ENCODE assay signal across 8 cellular contexts in genomic region chr10:101779544-101780186, GRCh38. TPM values are rescaled to one million over a fixed set of nuclear protein-coding genes. Genes with fewer than 3 reads are reported as not detected.
A peak's percentile ranks its signal among the peaks of the same experiment; 100 is the strongest.
DNase-seq lines count a peak whose midpoint lies in the region; ATAC-seq and TF ChIP-seq lines count a peak whose summit lies in the region.

No MANE protein-coding gene starts in this region.

- CTCF ChIA-PET in AG04450 (lab: Charles Lee) = interaction anchor here (0.8 to 4.9 kb wide), 7 partner anchors 8 to 566 kb away, joined by 3 to 127 read pairs (median 7); no protein-coding TSS in a partner anchor

- peak; percentile 15 for DNase-seq in AG04450 (ENCODE audit: low read depth, low spot score)
- peak; percentile 76 for DNase-seq in NAMALWA (ENCODE audit: low spot score)
- peak; percentile 50 to 80 for DNase-seq in activated CD8-positive, alpha-beta memory T cell treated with anti-CD3 and anti-CD28 coated beads for 1 hour (ENCODE audit: extremely low read depth in 1 of 2, low read depth in 1 of 2)
- peak; percentile 78 for DNase-seq in effector CD4-positive, alpha-beta T cell
- DNase-seq in lung (ENCODE audit: low spot score) = peak; percentile 82
- DNase-seq in stimulated activated CD4-positive, alpha-beta T cell treated with anti-CD3 and anti-CD28 coated beads, TNF-alpha, amount 100 ng/mL, for 1 hour (ENCODE audit: low read depth in 3 of 3, low spot score in 1 of 3) = peak; percentile 47 to 86 (median 63)
- no peak for DNase-seq in SKM-1 (lab: John Stamatoyannopoulos, UW; ENCODE audit: unreplicated experiment)

- peaks cover 0 to 4% of the 10 kb centered on the region in 2 donors for H3K36me3 ChIP-seq in lung (ENCODE audit: control insufficient read depth in 2 of 2, insufficient read depth in 2 of 2, low read length in 2 of 2)

- peaks cover 5 to 24% of the 10 kb centered on the region in 2 donors for H3K4me1 ChIP-seq in lung (ENCODE audit: control insufficient read depth in 2 of 2, insufficient read depth in 2 of 2, low read length in 2 of 2)

- POLR2A ChIA-PET in AG04450 (lab: Yijun Ruan, JAX) = interaction anchor here (0.9 kb wide), 1 partner anchor 177 kb away, joined by 4 read pairs; no protein-coding TSS in a partner anchor

- TF ChIP-seq CTCF in AG04450 (IDR thresholded peaks at IDR 0.05; ENCODE audit: low read depth, low read length) (peak; percentile 79), lung (IDR thresholded peaks at IDR 0.05; ENCODE audit: control extremely low read depth, extremely low read depth) (peak; percentile 62)

- H3K27ac ChIP-seq in AG04450 (ENCODE audit: low read depth, low read length) (no peak overlapping the region), lung (ENCODE audit: low read depth in 1 of 2, low read length in 1 of 2) (no peak overlapping the region)

- 1 to 2% methylated on average over 49 to 51 of the region's 51 CpGs for WGBS in lung, 2 donors

- H3K27me3 ChIP-seq in AG04450 (ENCODE audit: control insufficient read depth, insufficient read depth, low read length) (peaks cover 31% of the 10 kb centered on the region), lung (ENCODE audit: control insufficient read depth, insufficient read depth) (no peaks in the 10 kb centered on the region)

- ATAC-seq in GM18867 (IDR thresholded peaks at IDR 0.05; ENCODE audit: unreplicated experiment) = peak; percentile 40
- peak; percentile 80 for ATAC-seq in lung (ENCODE audit: insufficient read depth, low FRiP score)

- no peaks in the 10 kb centered on the region; the same call in 1 of the 2 replicates for H3K9me3 ChIP-seq in AG04450 (ENCODE audit: control insufficient read depth, insufficient read depth, low read length)
- H3K9me3 ChIP-seq in lung (ENCODE audit: control insufficient read depth in 2 of 2, insufficient read depth in 1 of 2, low read length in 1 of 2) = no peaks in the 10 kb centered on the region

- peak overlapping the region; percentile 11 for H3K4me3 ChIP-seq in AG04450 (ENCODE audit: low read depth, low read length)
- no peak overlapping the region for H3K4me3 ChIP-seq in lung

RNA-seq across cellular contexts. Expression of gene NPM3, which starts 3.6 kb away (rescaled TPM):
- polyA plus RNA-seq in AG04450 (2011; rRNA removed) (31.5 and 41.5 TPM in 2 replicates), lung (10 to 100 TPM; 22.8 to 36.3 TPM)
- polyA minus RNA-seq in AG04450 (2011; rRNA and poly(A)+ RNA removed) = 37.4 and 47.6 TPM in 2 replicates
- total RNA-seq in lung = 10 to 100 TPM; 18.1 to 25.6 TPM

RNA-seq across cellular contexts. Expression of gene FGF8, which starts 3.8 kb away (rescaled TPM):
- polyA plus RNA-seq in AG04450 (2011; rRNA removed) = not detected in 2 replicates
- not detected in 2 replicates for polyA minus RNA-seq in AG04450 (2011; rRNA and poly(A)+ RNA removed)
- total RNA-seq in lung = not detected
- polyA plus RNA-seq in lung = under 1 TPM in 1 of 2 donors, not detected in 1; 0.08 TPM

RNA-seq across cellular contexts. Expression of gene OGA, which starts 38.6 kb away (rescaled TPM):
- polyA plus RNA-seq in AG04450 (2011; rRNA removed) = 71.9 and 82.6 TPM in 2 replicates
- polyA minus RNA-seq in AG04450 (2011; rRNA and poly(A)+ RNA removed) = 39.5 and 61.5 TPM in 2 replicates
- total RNA-seq in lung = 100 to 1,000 TPM in 1 of 2 donors, 10 to 100 TPM in 1; 89.3 to 362 TPM
- polyA plus RNA-seq in lung = 10 to 100 TPM; 45.7 to 50.1 TPM
